ENCODE assay signal across 1 cellular context in genomic region chr4:164890691-164891090, GRCh38.
TF ChIP-seq lines count a peak whose summit lies in the region.

No MANE protein-coding gene starts in this region.

TF ChIP-seq in GM12878, 131 proteins besides CTCF, POLR2A, EP300 and RAD21:
- no peak for TF ChIP-seq REST (IDR thresholded peaks at IDR 0.05; ENCODE audit: low read depth, low read length)
- TF ChIP-seq ZNF217 (IDR thresholded peaks at IDR 0.05) = no peak
- no peak for TF ChIP-seq E2F8 (IDR thresholded peaks at IDR 0.05; ENCODE audit: low read depth, partially characterized antibody)
- TF ChIP-seq CEBPB (IDR thresholded peaks at IDR 0.05; ENCODE audit: borderline replicate concordance in 1 of 2, low read depth in 2 of 2, low read length in 2 of 2) = no peak
- TF ChIP-seq ETV6 (conservative IDR thresholded peaks at IDR 0.05 in 1 of 2, IDR thresholded peaks at IDR 0.05 in 1 of 2; ENCODE audit: borderline replicate concordance in 1 of 2, low read depth in 1 of 2) = no peak
- TF ChIP-seq BCLAF1 (IDR thresholded peaks at IDR 0.05) = no peak
- TF ChIP-seq DPF2 (IDR thresholded peaks at IDR 0.05) = peak; percentile 57; the same call in 1 of the 2 replicates
- TF ChIP-seq ZNF687 (IDR thresholded peaks at IDR 0.05) = 0 out of 2 replicates have a peak, but pooled peaks have one; percentile 37
- TF ChIP-seq IKZF1 (conservative IDR thresholded peaks at IDR 0.05) = peak; percentile 62
- TF ChIP-seq TCF7 (IDR thresholded peaks at IDR 0.05; ENCODE audit: borderline replicate concordance) = no peak
- peak; percentile 64 to 77 for TF ChIP-seq IKZF2 (IDR thresholded peaks at IDR 0.05)
- 0 out of 2 replicates have a peak, but pooled peaks have one; percentile 15 for TF ChIP-seq RUNX3 (IDR thresholded peaks at IDR 0.05; ENCODE audit: low read length)
- TF ChIP-seq RAD51 (IDR thresholded peaks at IDR 0.05) = no peak
- TF ChIP-seq RELB (IDR thresholded peaks at IDR 0.05; ENCODE audit: low read depth) = peak; percentile 44; the same call in 1 of the 2 replicates
- no peak for TF ChIP-seq SIN3A (IDR thresholded peaks at IDR 0.05; ENCODE audit: low read depth, low read length)
- TF ChIP-seq ZBED1 (IDR thresholded peaks at IDR 0.05; ENCODE audit: borderline replicate concordance) = no peak
- peak; percentile 53 for TF ChIP-seq ATF7 (IDR thresholded peaks at IDR 0.05; ENCODE audit: low read depth)
- TF ChIP-seq SUZ12 (IDR thresholded peaks at IDR 0.05; ENCODE audit: unreplicated experiment) = no peak
- TF ChIP-seq CBFB (IDR thresholded peaks at IDR 0.05; ENCODE audit: low read depth) = no peak
- no peak for TF ChIP-seq LARP7 (IDR thresholded peaks at IDR 0.05)
- TF ChIP-seq PAX5 (IDR thresholded peaks at IDR 0.05; ENCODE audit: borderline replicate concordance, low read depth, low read length) = no peak
- peak; percentile 18; the same call in 1 of the 3 replicates for TF ChIP-seq POU2F2 (IDR thresholded peaks at IDR 0.05; ENCODE audit: borderline replicate concordance, low read depth, low read length)
- TF ChIP-seq ATF2 (IDR thresholded peaks at IDR 0.05; ENCODE audit: low read length) = no peak
- no peak for TF ChIP-seq IRF3 (IDR thresholded peaks at IDR 0.05)
- TF ChIP-seq BHLHE40 (IDR thresholded peaks at IDR 0.05; ENCODE audit: borderline replicate concordance in 1 of 2, low read depth in 2 of 2, low read length in 1 of 2) = peak in 1 of 2 experiments; percentile 27; a peak in 1 of 4 replicates
- no peak for TF ChIP-seq CUX1 (IDR thresholded peaks at IDR 0.05; ENCODE audit: insufficient replicate concordance, low read depth, low read length)
- peak; percentile 74 for TF ChIP-seq MTA2 (IDR thresholded peaks at IDR 0.05; ENCODE audit: low read depth)
- TF ChIP-seq JUNB (IDR thresholded peaks at IDR 0.05) = no peak
